1 cellular context compared by ENCODE assay signal in genomic region chr6:108260809-108261569, GRCh38.
TF ChIP-seq lines count a peak whose summit lies in the region.

TSS of gene SNX3 (minus strand) at chr6:108261040. CDS start at chr6:108260921, 119 bp downstream.

TF ChIP-seq in WTC11, 78 proteins besides CTCF, POLR2A, EP300 and RAD21 (continued from another document and continues in another):
- TF ChIP-seq, protein P1, sequence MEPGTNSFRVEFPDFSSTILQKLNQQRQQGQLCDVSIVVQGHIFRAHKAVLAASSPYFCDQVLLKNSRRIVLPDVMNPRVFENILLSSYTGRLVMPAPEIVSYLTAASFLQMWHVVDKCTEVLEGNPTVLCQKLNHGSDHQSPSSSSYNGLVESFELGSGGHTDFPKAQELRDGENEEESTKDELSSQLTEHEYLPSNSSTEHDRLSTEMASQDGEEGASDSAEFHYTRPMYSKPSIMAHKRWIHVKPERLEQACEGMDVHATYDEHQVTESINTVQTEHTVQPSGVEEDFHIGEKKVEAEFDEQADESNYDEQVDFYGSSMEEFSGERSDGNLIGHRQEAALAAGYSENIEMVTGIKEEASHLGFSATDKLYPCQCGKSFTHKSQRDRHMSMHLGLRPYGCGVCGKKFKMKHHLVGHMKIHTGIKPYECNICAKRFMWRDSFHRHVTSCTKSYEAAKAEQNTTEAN (CRISPR knock-in tag; IDR thresholded peaks at IDR 0.05): 0 out of 2 replicates have a peak, but pooled peaks have one; percentile 7
- TF ChIP-seq ZBTB21 (CRISPR knock-in tag; IDR thresholded peaks at IDR 0.05; ENCODE audit: borderline replicate concordance): no peak
- 0 out of 2 replicates have a peak, but pooled peaks have one; percentile 2 for TF ChIP-seq ZNF232 (CRISPR knock-in tag; IDR thresholded peaks at IDR 0.05)
- TF ChIP-seq, protein P2, sequence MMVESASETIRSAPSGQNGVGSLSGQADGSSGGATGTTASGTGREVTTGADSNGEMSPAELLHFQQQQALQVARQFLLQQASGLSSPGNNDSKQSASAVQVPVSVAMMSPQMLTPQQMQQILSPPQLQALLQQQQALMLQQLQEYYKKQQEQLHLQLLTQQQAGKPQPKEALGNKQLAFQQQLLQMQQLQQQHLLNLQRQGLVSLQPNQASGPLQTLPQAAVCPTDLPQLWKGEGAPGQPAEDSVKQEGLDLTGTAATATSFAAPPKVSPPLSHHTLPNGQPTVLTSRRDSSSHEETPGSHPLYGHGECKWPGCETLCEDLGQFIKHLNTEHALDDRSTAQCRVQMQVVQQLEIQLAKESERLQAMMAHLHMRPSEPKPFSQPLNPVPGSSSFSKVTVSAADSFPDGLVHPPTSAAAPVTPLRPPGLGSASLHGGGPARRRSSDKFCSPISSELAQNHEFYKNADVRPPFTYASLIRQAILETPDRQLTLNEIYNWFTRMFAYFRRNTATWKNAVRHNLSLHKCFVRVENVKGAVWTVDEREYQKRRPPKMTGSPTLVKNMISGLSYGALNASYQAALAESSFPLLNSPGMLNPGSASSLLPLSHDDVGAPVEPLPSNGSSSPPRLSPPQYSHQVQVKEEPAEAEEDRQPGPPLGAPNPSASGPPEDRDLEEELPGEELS (CRISPR knock-in tag; IDR thresholded peaks at IDR 0.05): peak; percentile 60
- TF ChIP-seq AR (CRISPR knock-in tag; IDR thresholded peaks at IDR 0.05): no peak
- peak; percentile 75 for TF ChIP-seq SP1 (CRISPR knock-in tag; conservative IDR thresholded peaks at IDR 0.05)
- TF ChIP-seq E2F1 (CRISPR knock-in tag; IDR thresholded peaks at IDR 0.05): no peak
- TF ChIP-seq ZNF532 (CRISPR knock-in tag; IDR thresholded peaks at IDR 0.05; ENCODE audit: borderline replicate concordance): no peak
- TF ChIP-seq NFE2L1 (CRISPR knock-in tag; IDR thresholded peaks at IDR 0.05): no peak
- no peak; the same call in 1 of the 2 replicates for TF ChIP-seq SMAD3 (CRISPR knock-in tag; IDR thresholded peaks at IDR 0.05; ENCODE audit: borderline replicate concordance)
- TF ChIP-seq ZNF263 (CRISPR knock-in tag; IDR thresholded peaks at IDR 0.05; ENCODE audit: low read depth): no peak
- no peak for TF ChIP-seq ATF2 (CRISPR knock-in tag; IDR thresholded peaks at IDR 0.05; ENCODE audit: borderline replicate concordance, low read depth)
- TF ChIP-seq SMAD4 (CRISPR knock-in tag; IDR thresholded peaks at IDR 0.05): no peak
- TF ChIP-seq, protein P3, sequence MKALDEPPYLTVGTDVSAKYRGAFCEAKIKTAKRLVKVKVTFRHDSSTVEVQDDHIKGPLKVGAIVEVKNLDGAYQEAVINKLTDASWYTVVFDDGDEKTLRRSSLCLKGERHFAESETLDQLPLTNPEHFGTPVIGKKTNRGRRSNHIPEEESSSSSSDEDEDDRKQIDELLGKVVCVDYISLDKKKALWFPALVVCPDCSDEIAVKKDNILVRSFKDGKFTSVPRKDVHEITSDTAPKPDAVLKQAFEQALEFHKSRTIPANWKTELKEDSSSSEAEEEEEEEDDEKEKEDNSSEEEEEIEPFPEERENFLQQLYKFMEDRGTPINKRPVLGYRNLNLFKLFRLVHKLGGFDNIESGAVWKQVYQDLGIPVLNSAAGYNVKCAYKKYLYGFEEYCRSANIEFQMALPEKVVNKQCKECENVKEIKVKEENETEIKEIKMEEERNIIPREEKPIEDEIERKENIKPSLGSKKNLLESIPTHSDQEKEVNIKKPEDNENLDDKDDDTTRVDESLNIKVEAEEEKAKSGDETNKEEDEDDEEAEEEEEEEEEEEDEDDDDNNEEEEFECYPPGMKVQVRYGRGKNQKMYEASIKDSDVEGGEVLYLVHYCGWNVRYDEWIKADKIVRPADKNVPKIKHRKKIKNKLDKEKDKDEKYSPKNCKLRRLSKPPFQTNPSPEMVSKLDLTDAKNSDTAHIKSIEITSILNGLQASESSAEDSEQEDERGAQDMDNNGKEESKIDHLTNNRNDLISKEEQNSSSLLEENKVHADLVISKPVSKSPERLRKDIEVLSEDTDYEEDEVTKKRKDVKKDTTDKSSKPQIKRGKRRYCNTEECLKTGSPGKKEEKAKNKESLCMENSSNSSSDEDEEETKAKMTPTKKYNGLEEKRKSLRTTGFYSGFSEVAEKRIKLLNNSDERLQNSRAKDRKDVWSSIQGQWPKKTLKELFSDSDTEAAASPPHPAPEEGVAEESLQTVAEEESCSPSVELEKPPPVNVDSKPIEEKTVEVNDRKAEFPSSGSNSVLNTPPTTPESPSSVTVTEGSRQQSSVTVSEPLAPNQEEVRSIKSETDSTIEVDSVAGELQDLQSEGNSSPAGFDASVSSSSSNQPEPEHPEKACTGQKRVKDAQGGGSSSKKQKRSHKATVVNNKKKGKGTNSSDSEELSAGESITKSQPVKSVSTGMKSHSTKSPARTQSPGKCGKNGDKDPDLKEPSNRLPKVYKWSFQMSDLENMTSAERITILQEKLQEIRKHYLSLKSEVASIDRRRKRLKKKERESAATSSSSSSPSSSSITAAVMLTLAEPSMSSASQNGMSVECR (CRISPR knock-in tag; IDR thresholded peaks at IDR 0.05; ENCODE audit: borderline replicate concordance): peak; percentile 68; the same call in 1 of the 2 replicates
- no peak for TF ChIP-seq TP53 (CRISPR knock-in tag; IDR thresholded peaks at IDR 0.05)
- no peak for TF ChIP-seq ZNF317 (CRISPR knock-in tag; IDR thresholded peaks at IDR 0.05; ENCODE audit: borderline replicate concordance, low read depth)
- TF ChIP-seq FOXK1 (CRISPR knock-in tag; IDR thresholded peaks at IDR 0.05): peak; percentile 81
- TF ChIP-seq MYBL2 (CRISPR knock-in tag; IDR thresholded peaks at IDR 0.05): peak; percentile 58; the same call in 1 of the 2 replicates
- TF ChIP-seq FOXJ3 (CRISPR knock-in tag; IDR thresholded peaks at IDR 0.05; ENCODE audit: borderline replicate concordance): no peak
- TF ChIP-seq ZMAT4 (CRISPR knock-in tag; IDR thresholded peaks at IDR 0.05): no peak
- TF ChIP-seq USF2 (CRISPR knock-in tag; IDR thresholded peaks at IDR 0.05): peak; percentile 64
- TF ChIP-seq ELF4 (CRISPR knock-in tag; IDR thresholded peaks at IDR 0.05; ENCODE audit: low read depth): no peak
- peak; percentile 77; the same call in 1 of the 2 replicates for TF ChIP-seq FOXP1 (CRISPR knock-in tag; IDR thresholded peaks at IDR 0.05; ENCODE audit: borderline replicate concordance)
- TF ChIP-seq ZSCAN18 (CRISPR knock-in tag; IDR thresholded peaks at IDR 0.05): no peak
- TF ChIP-seq ZNF423 (CRISPR knock-in tag; IDR thresholded peaks at IDR 0.05): 0 out of 2 replicates have a peak, but pooled peaks have one; percentile 40
- no peak for TF ChIP-seq MXD4 (CRISPR knock-in tag; IDR thresholded peaks at IDR 0.05; ENCODE audit: borderline replicate concordance)
- TF ChIP-seq, protein P4, sequence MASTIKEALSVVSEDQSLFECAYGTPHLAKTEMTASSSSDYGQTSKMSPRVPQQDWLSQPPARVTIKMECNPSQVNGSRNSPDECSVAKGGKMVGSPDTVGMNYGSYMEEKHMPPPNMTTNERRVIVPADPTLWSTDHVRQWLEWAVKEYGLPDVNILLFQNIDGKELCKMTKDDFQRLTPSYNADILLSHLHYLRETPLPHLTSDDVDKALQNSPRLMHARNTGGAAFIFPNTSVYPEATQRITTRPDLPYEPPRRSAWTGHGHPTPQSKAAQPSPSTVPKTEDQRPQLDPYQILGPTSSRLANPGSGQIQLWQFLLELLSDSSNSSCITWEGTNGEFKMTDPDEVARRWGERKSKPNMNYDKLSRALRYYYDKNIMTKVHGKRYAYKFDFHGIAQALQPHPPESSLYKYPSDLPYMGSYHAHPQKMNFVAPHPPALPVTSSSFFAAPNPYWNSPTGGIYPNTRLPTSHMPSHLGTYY (CRISPR knock-in tag; IDR thresholded peaks at IDR 0.05): no peak
- no peak; the same call in 1 of the 2 replicates for TF ChIP-seq KAT7 (CRISPR knock-in tag; IDR thresholded peaks at IDR 0.05; ENCODE audit: borderline replicate concordance)
- peak; percentile 62 for TF ChIP-seq USF1 (CRISPR knock-in tag; IDR thresholded peaks at IDR 0.05)
- TF ChIP-seq ZNF138 (CRISPR knock-in tag; conservative IDR thresholded peaks at IDR 0.05): no peak
- TF ChIP-seq GABPB1 (CRISPR knock-in tag; IDR thresholded peaks at IDR 0.05): peak; percentile 63
